ENCODE assay signal across 9 cellular contexts in genomic region chr2:127218843-127219715, GRCh38. TPM values are rescaled to one million over a fixed set of nuclear protein-coding genes. Genes with fewer than 3 reads are reported as not detected.
DNase-seq lines count a peak whose midpoint lies in the region; ATAC-seq, FAIRE-seq and TF ChIP-seq lines count a peak whose summit lies in the region.
"Had no signal": no experiment of that assay in that cellular context is flagged by ENCODE, and none has a peak within 500 bp of the region (broad histone marks: within the 10 kb centered on the region; RNA-seq: fewer than 3 reads in every experiment).

No MANE protein-coding gene starts in this region.

- no peak overlapping the region for H3K27ac Mint-ChIP-seq in CD8-positive, alpha-beta T cell

- H3K9me3 ChIP-seq in CD8-positive, alpha-beta T cell (ENCODE audit: low read length) = no peaks in the 10 kb centered on the region
- H3K9me3 ChIP-seq in SJSA1 (replicated peaks) = no peaks in the 10 kb centered on the region
- no peaks in the 10 kb centered on the region for H3K9me3 ChIP-seq in parathyroid adenoma (ENCODE audit: control insufficient read depth, low read length)
- H3K9me3 ChIP-seq: neutrophil had no signal

- H3K9me3 Mint-ChIP-seq in CD8-positive, alpha-beta T cell = peaks cover 2% of the 10 kb centered on the region

- H2AFZ ChIP-seq in parathyroid adenoma = peak overlapping the region; percentile 70

- peaks cover 21% of the 10 kb centered on the region for H3K4me1 ChIP-seq in CD8-positive, alpha-beta T cell (ENCODE audit: insufficient read depth, low read length)
- H3K4me1 ChIP-seq in SJSA1 (replicated peaks) (peaks cover 20% of the 10 kb centered on the region), parathyroid adenoma (peaks cover 5% of the 10 kb centered on the region)

- no peak for ATAC-seq in CD8-positive, alpha-beta T cell
- ATAC-seq in GM21447 (IDR thresholded peaks at IDR 0.05; ENCODE audit: unreplicated experiment) (no peak), HG03565 (IDR thresholded peaks at IDR 0.05; ENCODE audit: unreplicated experiment) (no peak)

- H3K4me2 ChIP-seq in parathyroid adenoma (ENCODE audit: low read length) = peak overlapping the region; percentile 68

- intact Hi-C loops in CD8-positive, alpha-beta T cell (cut with DNase I, micrococcal nuclease) = no loop called here

- H3K9ac ChIP-seq in parathyroid adenoma = no peak overlapping the region

- no peaks in the 10 kb centered on the region for H3K36me3 Mint-ChIP-seq in CD8-positive, alpha-beta T cell

- H3K4me3 Mint-ChIP-seq in CD8-positive, alpha-beta T cell = peak overlapping the region; percentile 72

- H3K36me3 ChIP-seq in CD8-positive, alpha-beta T cell (ENCODE audit: insufficient read depth, low read length) = no peaks in the 10 kb centered on the region
- H3K36me3 ChIP-seq in SJSA1 (no peaks in the 10 kb centered on the region), parathyroid adenoma (ENCODE audit: control insufficient read depth, insufficient read depth, low read length) (no peaks in the 10 kb centered on the region)
- H3K36me3 ChIP-seq: neutrophil had no signal

- H3K4me1 Mint-ChIP-seq in CD8-positive, alpha-beta T cell (ENCODE audit: low read depth) = peaks cover 18% of the 10 kb centered on the region

- POLR2A ChIA-PET in CD8-positive, alpha-beta T cell (lab: Charles Lee) = no interaction called here

- CTCF ChIA-PET in CD8-positive, alpha-beta T cell (lab: Charles Lee) = no interaction called here

- TF ChIP-seq CTCF in CD8-positive, alpha-beta T cell (IDR thresholded peaks at IDR 0.05) = no peak
- no peak for TF ChIP-seq CTCF in fibroblast of pulmonary artery (IDR thresholded peaks at IDR 0.05; ENCODE audit: low read length, missing control alignments)
- no peak for TF ChIP-seq CTCF in parathyroid adenoma (IDR thresholded peaks at IDR 0.05)

- no peak overlapping the region for H3K27ac ChIP-seq in CD8-positive, alpha-beta T cell (ENCODE audit: low read depth, low read length)
- no peak overlapping the region for H3K27ac ChIP-seq in SJSA1
- no peak overlapping the region for H3K27ac ChIP-seq in parathyroid adenoma
- H3K27ac ChIP-seq: neutrophil had no signal

- no peak for FAIRE-seq in GM19239 (lab: Jason Lieb, UNC)

- no peak overlapping the region for H3K4me3 ChIP-seq in CD8-positive, alpha-beta T cell (ENCODE audit: low read depth, low read length)
- H3K4me3 ChIP-seq in SJSA1 (peak overlapping the region; percentile 50), fibroblast of pulmonary artery (replicated peaks; ENCODE audit: low read depth, low read length) (peak overlapping the region; percentile 38), parathyroid adenoma (ENCODE audit: low read depth, low read length) (peak overlapping the region; percentile 9)

- H3K27me3 ChIP-seq in CD8-positive, alpha-beta T cell (ENCODE audit: insufficient read depth, low read length) = peaks cover 30% of the 10 kb centered on the region
- H3K27me3 ChIP-seq in SJSA1 (replicated peaks) (no peaks in the 10 kb centered on the region; the same call in none of the 2 replicates), parathyroid adenoma (ENCODE audit: control insufficient read depth, insufficient read depth, low read length) (no peaks in the 10 kb centered on the region)

- no peaks in the 10 kb centered on the region for H3K79me2 ChIP-seq in parathyroid adenoma

- peaks cover 52% of the 10 kb centered on the region for H3K27me3 Mint-ChIP-seq in CD8-positive, alpha-beta T cell (ENCODE audit: low read depth)

- no peak for DNase-seq in CD8-positive, alpha-beta T cell
- DNase-seq in SJSA1 (ENCODE audit: low read depth in 1 of 2, low spot score in 2 of 2) (no peak), fibroblast of pulmonary artery (ENCODE audit: low read depth) (no peak), GM19239 (ENCODE audit: insufficient read length, low spot score) (no peak)
- no peak for DNase-seq in stimulated activated CD4-positive, alpha-beta T cell treated with anti-CD3 and anti-CD28 coated beads, Interleukin-1b, Interleukin-23, amount 100 ng/mL, for 48 hours

RNA-seq across cellular contexts. Expression of gene CYP27C1, which starts 1.0 kb away (rescaled TPM):
- not detected for total RNA-seq in CD8-positive, alpha-beta T cell
- 0.63 and 2.7 TPM in 2 replicates for total RNA-seq in SJSA1 (2014; rRNA removed; shearing (Covaris generic))
